8 cellular contexts compared by ENCODE assay signal in the genomic region with DNA sequence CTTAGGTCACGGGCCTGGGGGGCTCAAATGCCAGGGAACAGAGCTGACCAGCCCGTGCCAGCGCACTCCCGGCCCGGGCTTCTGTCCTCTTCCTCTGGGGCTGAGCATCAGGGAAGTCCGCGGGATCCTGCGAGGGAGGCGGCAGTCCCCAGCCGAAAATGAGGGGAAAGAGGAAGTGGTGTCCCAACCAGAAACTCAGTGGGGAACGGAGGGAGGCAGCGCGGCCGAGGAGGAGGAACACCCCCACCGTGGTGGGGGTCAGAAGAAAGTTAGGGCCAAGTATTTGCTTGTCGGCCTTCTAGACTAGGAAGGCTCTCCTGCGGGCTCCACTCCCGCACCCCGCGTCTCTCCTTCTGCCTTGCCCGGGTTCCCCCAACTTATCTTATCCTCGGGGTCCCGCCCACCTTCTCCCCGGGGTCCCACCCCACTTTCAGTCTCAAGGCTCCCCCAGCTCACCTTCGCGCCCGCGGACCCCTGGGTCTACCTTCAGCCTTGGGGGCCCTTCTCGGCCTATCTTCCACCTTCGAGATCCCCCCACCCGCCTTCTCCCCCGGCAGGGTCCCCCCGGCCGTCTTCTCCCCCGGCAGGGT. TPM values are rescaled to one million over a fixed set of nuclear protein-coding genes. Genes with fewer than 3 reads are reported as not detected.
DNase-seq lines count a peak whose midpoint lies in the region; ATAC-seq and TF ChIP-seq lines count a peak whose summit lies in the region.

No MANE protein-coding gene starts in this region.

- H3K4me3 Mint-ChIP-seq in WTC11 = peak overlapping the region; percentile 84

- peak; percentile 21 for DNase-seq in ACHN
- DNase-seq in WTC11 (ENCODE audit: low spot score) = no peak
- peak; percentile 82 for DNase-seq in coronary artery (ENCODE audit: low spot score)
- peak; percentile 72 to 92 for DNase-seq in left lung
- DNase-seq in stimulated activated CD8-positive, alpha-beta memory T cell treated with anti-CD3 and anti-CD28 coated beads, Interleukin-12 subunit alpha, Interleukin-12 subunit beta, amount 100 ng/mL, for 1 hour (ENCODE audit: low read depth) = peak; percentile 53
- no peak for DNase-seq in dedifferentiated amniotic fluid mesenchymal stem cell (ENCODE audit: extremely low spot score)

- no peak overlapping the region for H3K27ac Mint-ChIP-seq in WTC11

- H3K4me3 ChIP-seq in coronary artery (peak overlapping the region; percentile 85), left lung (peak overlapping the region; percentile 75 to 76)

- H3K36me3 Mint-ChIP-seq in WTC11 = peaks cover 4% of the 10 kb centered on the region

- no peaks in the 10 kb centered on the region for H3K27me3 ChIP-seq in left lung

- intact Hi-C loops in left lung (cut with DNase I) = no loop called here

- peaks cover 7% of the 10 kb centered on the region for H3K9me3 Mint-ChIP-seq in WTC11

- H3K4me1 Mint-ChIP-seq in WTC11 = peaks cover 32% of the 10 kb centered on the region

- peaks cover 21% of the 10 kb centered on the region for H3K27me3 Mint-ChIP-seq in WTC11 (ENCODE audit: low read depth)

- CTCF ChIA-PET in WTC11 (lab: Charles Lee) = interaction anchor here (0.6 to 2.4 kb wide), 4 partner anchors 9 to 422 kb away, joined by 3 to 17 read pairs (median 4); no protein-coding TSS in a partner anchor

- peaks cover 30 to 51% of the 10 kb centered on the region in 2 donors for H3K4me1 ChIP-seq in left lung

- in situ Hi-C loops in ACHN (cut with HindIII; ENCODE audit: low pct_ligation_motif_present, low pct_unique_long_range_greater_than_20kb, low sequenced_read_pairs) = no loop called here

- POLR2A ChIA-PET in WTC11 (lab: Charles Lee) = no interaction called here

- no peaks in the 10 kb centered on the region for H3K36me3 ChIP-seq in KOPT-K1 (ENCODE audit: insufficient read depth, low read length)
- H3K36me3 ChIP-seq in left lung = no peaks in the 10 kb centered on the region

- H3K9me3 ChIP-seq in KOPT-K1 (ENCODE audit: insufficient read depth, low read length, poor library complexity, severe bottlenecking) = peaks cover 8% of the 10 kb centered on the region
- peaks cover 0 to 2% of the 10 kb centered on the region in 2 donors for H3K9me3 ChIP-seq in left lung

- H3K27ac ChIP-seq in KOPT-K1 (ENCODE audit: low read depth, low read length, poor library complexity, severe bottlenecking) (peak overlapping the region; percentile 77), coronary artery (peak overlapping the region; percentile 89 to 97), left lung (peak overlapping the region; percentile 89 to 93)

- ATAC-seq in GM19035 (IDR thresholded peaks at IDR 0.05; ENCODE audit: unreplicated experiment) (peak; percentile 39), WTC11 (peak; percentile 12), left lung (peak; percentile 46)

- TF ChIP-seq CTCF in WTC11 (IDR thresholded peaks at IDR 0.05) (no peak), coronary artery (IDR thresholded peaks at IDR 0.05) (no peak), left lung (IDR thresholded peaks at IDR 0.05) (no peak)

TF ChIP-seq in WTC11, 78 proteins besides CTCF, POLR2A, EP300 and RAD21:
- TF ChIP-seq MXD4 (CRISPR knock-in tag; IDR thresholded peaks at IDR 0.05; ENCODE audit: borderline replicate concordance) (no peak), RORB (CRISPR knock-in tag; IDR thresholded peaks at IDR 0.05) (no peak), MAX (CRISPR knock-in tag; IDR thresholded peaks at IDR 0.05) (no peak), GABPB1 (CRISPR knock-in tag; IDR thresholded peaks at IDR 0.05) (no peak), ZNF281 (CRISPR knock-in tag; IDR thresholded peaks at IDR 0.05) (no peak), ZNF138 (CRISPR knock-in tag; conservative IDR thresholded peaks at IDR 0.05) (no peak)

RNA-seq across cellular contexts. Expression of gene PHF2, which starts 0.6 kb away (rescaled TPM):
- 9.8 to 11.6 TPM (median 10.6 TPM) in 3 replicates for total RNA-seq in WTC11 (2021)
- total RNA-seq in left lung = 10 to 100 TPM; 29.1 to 30.4 TPM

Comparison
In these comparisons a context has a peak if more than half of its experiments do, and no peak if none do; other contexts are left out.
1. DNase-seq: peak in ACHN (single experiment), coronary artery (single experiment), left lung (2 of 2) and stimulated activated CD8-positive, alpha-beta memory T cell treated with anti-CD3 and anti-CD28 coated beads, Interleukin-12 subunit alpha, Interleukin-12 subunit beta, amount 100 ng/mL, for 1 hour (single experiment); none in WTC11 (single experiment) and dedifferentiated amniotic fluid mesenchymal stem cell (single experiment).
2. Peak in every context shown above with its lines, with median percentiles within 50 percentile points of each other: ATAC-seq and H3K27ac ChIP-seq.